11 cellular contexts compared by ENCODE assay signal in the genomic region with DNA sequence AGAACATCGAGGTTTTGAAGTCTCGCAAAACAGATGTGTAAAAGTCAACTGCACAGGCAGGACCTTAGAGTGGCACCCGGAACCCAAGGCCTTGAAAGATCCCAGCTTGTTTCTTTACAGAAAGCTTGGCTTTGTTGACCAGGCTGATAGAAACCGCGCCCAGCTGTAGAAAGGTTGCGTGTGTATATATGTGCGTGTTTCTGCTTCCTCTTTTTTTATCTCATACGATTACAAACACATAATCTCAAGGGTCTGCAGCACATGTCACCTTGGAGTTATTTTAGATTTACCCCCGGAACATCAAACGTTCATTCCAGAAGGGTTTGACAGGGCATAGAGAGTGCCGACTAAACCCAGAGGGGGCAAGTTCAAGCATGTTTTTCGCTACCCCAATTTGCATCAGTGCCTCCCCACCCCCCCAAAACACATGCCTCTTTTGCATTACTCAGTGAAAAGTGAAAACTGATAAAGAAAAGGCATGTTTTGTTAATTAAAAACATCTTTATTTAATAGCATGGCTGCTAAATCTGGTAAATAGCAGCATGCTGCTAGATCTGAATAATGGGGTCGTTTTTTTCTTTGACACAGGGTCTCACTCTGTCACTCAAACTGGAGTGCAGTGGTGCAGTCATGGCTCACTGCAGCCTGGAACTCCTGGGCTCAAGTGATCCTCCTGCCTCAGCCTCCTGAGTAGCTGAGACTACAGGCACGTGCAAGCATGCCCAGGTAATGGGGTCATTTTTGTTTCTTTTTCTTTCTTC. TPM values are rescaled to one million over a fixed set of nuclear protein-coding genes. Genes with fewer than 3 reads are reported as not detected.
DNase-seq lines count a peak whose midpoint lies in the region; ATAC-seq and TF ChIP-seq lines count a peak whose summit lies in the region.
"Had no signal": no experiment of that assay in that cellular context is flagged by ENCODE, and none has a peak within 500 bp of the region (broad histone marks: within the 10 kb centered on the region; RNA-seq: fewer than 3 reads in every experiment).

No MANE protein-coding gene starts in this region.

- no peak for TF ChIP-seq EP300 in ovary (IDR thresholded peaks at IDR 0.05)

- WGBS in ovary, 3 donors, result 40 to 58% (median 54%) methylated on average over 14 of the region's 14 CpGs

- no peaks in the 10 kb centered on the region for H3K36me3 ChIP-seq in mucosa of rectum (ENCODE audit: control insufficient read depth in 2 of 2, insufficient read depth in 2 of 2, low read length in 2 of 2)
- H3K36me3 ChIP-seq in ovary, result no peaks in the 10 kb centered on the region

- TF ChIP-seq CTCF in foreskin keratinocyte (conservative IDR thresholded peaks at IDR 0.05) (no peak), ovary (IDR thresholded peaks at IDR 0.05) (no peak)

- H3K9me3 ChIP-seq in mucosa of rectum (ENCODE audit: control insufficient read depth in 2 of 2, low read length in 2 of 2) (no peaks in the 10 kb centered on the region), ovary (no peaks in the 10 kb centered on the region)

- H3K27ac ChIP-seq in mucosa of rectum (ENCODE audit: low read depth in 2 of 2, low read length in 2 of 2), result peak overlapping the region; percentile 13 to 32
- H3K27ac ChIP-seq in foreskin keratinocyte, result no peak overlapping the region
- H3K27ac ChIP-seq in ovary, result no peak overlapping the region

- H3K27me3 ChIP-seq in mucosa of rectum (ENCODE audit: control insufficient read depth in 2 of 2, insufficient read depth in 2 of 2, low read length in 2 of 2), result no peaks in the 10 kb centered on the region
- H3K27me3 ChIP-seq in foreskin keratinocyte, result no peaks in the 10 kb centered on the region
- no peaks in the 10 kb centered on the region for H3K27me3 ChIP-seq in ovary

- DNase-seq in NOMO-1 treated with DMSO at 0.1 percent for 48 hours (lab: John Stamatoyannopoulos, UW; ENCODE audit: unreplicated experiment) (peak; percentile 81), iPS-NIHi7 (ENCODE audit: extremely low spot score) (no peak), foreskin keratinocyte (no peak), left lobe of liver (ENCODE audit: low spot score) (no peak), ovary (no peak)
- DNase-seq: activated effector memory CD4-positive, alpha-beta T cell treated with anti-CD3 and anti-CD28 coated beads, Interleukin-2, amount 50 U/mL, for 16 hours; endodermal cell; NCI-H1694 treated with DMSO at 0.1 percent for 48 hours had no signal

- H3K9ac ChIP-seq in mucosa of rectum (ENCODE audit: low read depth in 1 of 2, low read length in 2 of 2), result no peak overlapping the region

- TF ChIP-seq POLR2A in ovary (IDR thresholded peaks at IDR 0.05), result no peak

- peaks cover 0 to 3% of the 10 kb centered on the region in 2 donors for H3K4me1 ChIP-seq in mucosa of rectum (ENCODE audit: control insufficient read depth in 2 of 2, insufficient read depth in 2 of 2, low read length in 2 of 2)
- peaks cover 16% of the 10 kb centered on the region for H3K4me1 ChIP-seq in foreskin keratinocyte
- H3K4me1 ChIP-seq in ovary (ENCODE audit: insufficient read depth), result no peaks in the 10 kb centered on the region

- intact Hi-C loops in ovary (cut with DNase I), result no loop called here

- H3K4me3 ChIP-seq in mucosa of rectum (ENCODE audit: low read length in 2 of 2) (no peak overlapping the region), ovary (no peak overlapping the region)

- peak; percentile 70 for ATAC-seq in GM18868 (IDR thresholded peaks at IDR 0.05; ENCODE audit: unreplicated experiment)
- ATAC-seq in HG02678 (IDR thresholded peaks at IDR 0.05; ENCODE audit: unreplicated experiment), result peak; percentile 69
- no peak for ATAC-seq in foreskin keratinocyte
- no peak for ATAC-seq in left lobe of liver

RNA-seq across cellular contexts. Expression of gene NCOA3, which starts 33.2 kb away (rescaled TPM):
- total RNA-seq in foreskin keratinocyte (22.0 and 25.7 TPM in 2 replicates), left lobe of liver (11.2 TPM), ovary (10 to 100 TPM; 19.9 to 32.4 (median 26.5) TPM)
- polyA plus RNA-seq in foreskin keratinocyte (3.2 and 3.3 TPM in 2 replicates), ovary (10 to 100 TPM in 1 of 2 donors, 1 to 10 TPM in 1; 8.2 to 21.3 TPM)

Comparison
In these comparisons a context has a peak if more than half of its experiments do, and no peak if none do; other contexts are left out.
1. ATAC-seq: peak in GM18868 (single experiment) and HG02678 (single experiment); none in foreskin keratinocyte (single experiment) and left lobe of liver (single experiment).
2. H3K27ac ChIP-seq: peak in mucosa of rectum (2 of 2); none in foreskin keratinocyte (single experiment) and ovary (0 of 2).